Comparison of ENCODE assay signal across 13 cellular contexts in genomic region chr5:132501961-132502931, GRCh38. TPM values are rescaled to one million over a fixed set of nuclear protein-coding genes. Genes with fewer than 3 reads are reported as not detected.
DNase-seq lines count a peak whose midpoint lies in the region; ATAC-seq and TF ChIP-seq lines count a peak whose summit lies in the region.
"Had no signal": no experiment of that assay in that cellular context is flagged by ENCODE, and none has a peak within 500 bp of the region (broad histone marks: within the 10 kb centered on the region; RNA-seq: fewer than 3 reads in every experiment).

No MANE protein-coding gene starts in this region.

- no peaks in the 10 kb centered on the region for H3K9me3 ChIP-seq in body of pancreas
- no peaks in the 10 kb centered on the region for H3K9me3 ChIP-seq in left lung

- WGBS in body of pancreas, 2 donors = 62 to 69% methylated on average over 8 to 9 of the region's 10 CpGs

- H3K27me3 Mint-ChIP-seq in IgD-negative memory B cell = no peaks in the 10 kb centered on the region
- no peaks in the 10 kb centered on the region for H3K27me3 Mint-ChIP-seq in stimulated activated naive B cell treated with anti-CD40 and anti-IgM and Interleukin-4, amounts not matched to agents 10 μg/mL and 1 μg/mL and 100 μg/mL, for 72 hours

- DNase-seq in body of pancreas (peak in 1 of 4 donors; percentile 31), left lung (no peak), 8988T (no peak), GF-D8 (lab: John Stamatoyannopoulos, UW) (no peak), NOMO-1 treated with dmso at 0.1 percent for 144 hours (lab: John Stamatoyannopoulos, UW; ENCODE audit: unreplicated experiment) (no peak), NOMO-1 treated with DMSO at 0.1 percent for 48 hours (lab: John Stamatoyannopoulos, UW; ENCODE audit: unreplicated experiment) (no peak)
- DNase-seq in stimulated activated naive B cell treated with anti-CD40 and anti-IgM and Interleukin-4, amounts not matched to agents 10 μg/mL and 1 μg/mL and 100 μg/mL, for 72 hours = no peak
- DNase-seq: immature natural killer cell; KG1; stimulated activated CD4-positive, alpha-beta T cell treated with anti-CD3 and anti-CD28 coated beads, Interleukin-4, amount 100 ng/mL, for 24 hours had no signal

- no peaks in the 10 kb centered on the region for H3K27me3 ChIP-seq in body of pancreas
- no peaks in the 10 kb centered on the region for H3K27me3 ChIP-seq in left lung

- H3K4me1 ChIP-seq in body of pancreas (peaks cover 54% of the 10 kb centered on the region), left lung (peaks cover 11 to 46% of the 10 kb centered on the region in 2 donors)

- TF ChIP-seq POLR2A in body of pancreas (IDR thresholded peaks at IDR 0.05) = no peak

- peak overlapping the region; percentile 47 to 99 (median 84) for H3K27ac ChIP-seq in body of pancreas
- H3K27ac ChIP-seq in left lung = peak overlapping the region; percentile 13 to 67

- TF ChIP-seq CTCF in body of pancreas (IDR thresholded peaks at IDR 0.05) = no peak
- no peak for TF ChIP-seq CTCF in left lung (IDR thresholded peaks at IDR 0.05)

- no peaks in the 10 kb centered on the region for H3K9me3 Mint-ChIP-seq in IgD-negative memory B cell
- no peaks in the 10 kb centered on the region for H3K9me3 Mint-ChIP-seq in stimulated activated naive B cell treated with anti-CD40 and anti-IgM and Interleukin-4, amounts not matched to agents 10 μg/mL and 1 μg/mL and 100 μg/mL, for 72 hours
- H3K9me3 Mint-ChIP-seq: immature natural killer cell had no signal

- H3K36me3 Mint-ChIP-seq in IgD-negative memory B cell = no peaks in the 10 kb centered on the region
- H3K36me3 Mint-ChIP-seq in stimulated activated naive B cell treated with anti-CD40 and anti-IgM and Interleukin-4, amounts not matched to agents 10 μg/mL and 1 μg/mL and 100 μg/mL, for 72 hours = no peaks in the 10 kb centered on the region
- H3K36me3 Mint-ChIP-seq: immature natural killer cell had no signal

- H3K36me3 ChIP-seq in body of pancreas (replicated peaks in 1 of 2; ENCODE audit: insufficient read depth in 1 of 2, low read depth in 2 of 2) (no peaks in the 10 kb centered on the region), left lung (no peaks in the 10 kb centered on the region)

- H3K4me3 Mint-ChIP-seq in IgD-negative memory B cell = no peak overlapping the region
- H3K4me3 Mint-ChIP-seq in stimulated activated naive B cell treated with anti-CD40 and anti-IgM and Interleukin-4, amounts not matched to agents 10 μg/mL and 1 μg/mL and 100 μg/mL, for 72 hours = no peak overlapping the region
- H3K4me3 Mint-ChIP-seq: immature natural killer cell had no signal

- ATAC-seq in body of pancreas (no peak), left lung (peak; percentile 5)
- no peak for ATAC-seq in stimulated activated naive B cell treated with anti-CD40 and anti-IgM and Interleukin-4, amounts not matched to agents 10 μg/mL and 1 μg/mL and 100 μg/mL, for 72 hours (replicated peaks)
- ATAC-seq: esophagus mucosa had no signal

- H3K4me3 ChIP-seq in body of pancreas (no peak overlapping the region), left lung (no peak overlapping the region)

- peaks cover 16 to 23% (median 23%) of the 10 kb centered on the region in 3 donors for H3K4me1 Mint-ChIP-seq in IgD-negative memory B cell
- H3K4me1 Mint-ChIP-seq in stimulated activated naive B cell treated with anti-CD40 and anti-IgM and Interleukin-4, amounts not matched to agents 10 μg/mL and 1 μg/mL and 100 μg/mL, for 72 hours = peaks cover 20 to 40% of the 10 kb centered on the region in 2 donors

- intact Hi-C loops in body of pancreas (cut with DNase I) (loop anchor here (5.0 kb wide), 1 partner anchor 120 kb away; no protein-coding TSS in a partner anchor), left lung (cut with DNase I) (loop anchor here in 1 of 2 donors (5.0 kb wide), 1 partner anchor 115 kb away; no protein-coding TSS in a partner anchor)

- H3K27ac Mint-ChIP-seq in IgD-negative memory B cell = peak overlapping the region in 2 of 3 donors; percentile 31 to 55
- H3K27ac Mint-ChIP-seq in stimulated activated naive B cell treated with anti-CD40 and anti-IgM and Interleukin-4, amounts not matched to agents 10 μg/mL and 1 μg/mL and 100 μg/mL, for 72 hours = peak overlapping the region; percentile 25

RNA-seq across cellular contexts. Expression of gene IRF1, which starts 11.7 kb away (rescaled TPM):
- polyA plus RNA-seq in IgD-negative memory B cell = 207 TPM
- 10 to 100 TPM; 12.2 to 15.5 TPM for total RNA-seq in body of pancreas
- total RNA-seq in left lung = 10 to 100 TPM; 41.4 to 93.3 TPM

RNA-seq across cellular contexts. Expression of gene IL5, which starts 41.1 kb away (rescaled TPM):
- not detected for polyA plus RNA-seq in IgD-negative memory B cell
- total RNA-seq in body of pancreas (not detected), left lung (not detected)
- total RNA-seq: esophagus mucosa, omental fat pad had no signal
- polyA plus RNA-seq: immature natural killer cell had no signal

RNA-seq across cellular contexts. Expression of gene RAD50, which starts 54.5 kb away (rescaled TPM):
- polyA plus RNA-seq in IgD-negative memory B cell = 33.4 TPM
- total RNA-seq in body of pancreas (10 to 100 TPM; 18.7 to 42.5 TPM), left lung (10 to 100 TPM; 35.3 to 39.9 TPM)
